29 cellular contexts compared by ENCODE assay signal in genomic region chr7:4438723-4439245, GRCh38.
"Had no signal": no experiment of that assay in that cellular context is flagged by ENCODE, and none has a peak within 500 bp of the region (broad histone marks: within the 10 kb centered on the region; RNA-seq: fewer than 3 reads in every experiment).

No MANE protein-coding gene starts in this region.

- FAIRE-seq: pancreas, small intestine had no signal

- H3K9me3 Mint-ChIP-seq: natural killer cell treated with Interleukin-12 subunit alpha and Interleukin-12 subunit beta and Interleukin-15 and Interleukin-18, amount 100 ng/mL, for 72 hours; neural crest cell; stimulated activated effector memory CD8-positive, alpha-beta T cell treated with anti-CD3 and anti-CD28 coated beads, Interleukin-12 subunit alpha, Interleukin-12 subunit beta, amount 100 ng/mL, for 72 hours; stimulated activated naive B cell treated with anti-CD40 and anti-IgM and Interleukin-4, amounts not matched to agents 10 μg/mL and 1 μg/mL and 100 μg/mL, for 72 hours had no signal

- DNase-seq: naive thymus-derived CD8-positive, alpha-beta T cell; nephron progenitor cell; nucleus accumbens; pancreas; posterior cingulate gyrus; psoas muscle; right cardiac atrium; right lobe of liver; sigmoid colon; small intestine; stimulated activated CD4-positive, alpha-beta T cell treated with anti-CD3 and anti-CD28 coated beads, Interleukin-15, amount 100 ng/mL, for 24 hours; stimulated activated CD4-positive, alpha-beta T cell treated with anti-CD3 and anti-CD28 coated beads, Interleukin-2, amount 100 ng/mL, for 24 hours; stimulated activated CD4-positive, alpha-beta T cell treated with anti-CD3 and anti-CD28 coated beads, Interleukin-2, amount 100 ng/mL, for 48 hours; stimulated activated CD4-positive, alpha-beta T cell treated with anti-CD3 and anti-CD28 coated beads, Interleukin-4, amount 100 ng/mL, for 24 hours; stimulated activated naive B cell treated with anti-CD40 and anti-IgM and Interleukin-4, amounts not matched to agents 10 μg/mL and 1 μg/mL and 100 μg/mL, for 72 hours; stimulated activated naive CD4-positive, alpha-beta T cell treated with Interleukin-2 at 50 U/mL for 16 hours; stomach; thyroid gland; trophoblast cell; upper lobe of right lung; uterus had no signal

- ATAC-seq: naive thymus-derived CD8-positive, alpha-beta T cell; natural killer cell treated with Interleukin-12 subunit alpha and Interleukin-12 subunit beta and Interleukin-15 and Interleukin-18, amount 100 ng/mL, for 72 hours; pancreas; psoas muscle; right cardiac atrium; right lobe of liver; stimulated activated effector memory CD8-positive, alpha-beta T cell treated with anti-CD3 and anti-CD28 coated beads, Interleukin-12 subunit alpha, Interleukin-12 subunit beta, amount 100 ng/mL, for 72 hours; stimulated activated naive B cell treated with anti-CD40 and anti-IgM and Interleukin-4, amounts not matched to agents 10 μg/mL and 1 μg/mL and 100 μg/mL, for 72 hours; upper lobe of right lung had no signal

- H3K27ac Mint-ChIP-seq: naive thymus-derived CD8-positive, alpha-beta T cell; natural killer cell treated with Interleukin-12 subunit alpha and Interleukin-12 subunit beta and Interleukin-15 and Interleukin-18, amount 100 ng/mL, for 72 hours; nephron progenitor cell; progenitor cell of endocrine pancreas; stimulated activated effector memory CD8-positive, alpha-beta T cell treated with anti-CD3 and anti-CD28 coated beads, Interleukin-12 subunit alpha, Interleukin-12 subunit beta, amount 100 ng/mL, for 72 hours; stimulated activated naive B cell treated with anti-CD40 and anti-IgM and Interleukin-4, amounts not matched to agents 10 μg/mL and 1 μg/mL and 100 μg/mL, for 72 hours; stimulated activated naive CD8-positive, alpha-beta T cell treated with anti-CD3 and anti-CD28 coated beads, Interleukin-15, Interleukin-2, amounts not matched to agents 100 ng/mL and 50 ng/mL, for 24 hours had no signal

- H3K27me3 ChIP-seq: neutrophil, pancreas, right lobe of liver, sigmoid colon, thyroid gland, tibial nerve, upper lobe of right lung, uterus had no signal

- H3K4me1 Mint-ChIP-seq: naive thymus-derived CD8-positive, alpha-beta T cell; nephron progenitor cell; stimulated activated effector memory CD8-positive, alpha-beta T cell treated with anti-CD3 and anti-CD28 coated beads, Interleukin-12 subunit alpha, Interleukin-12 subunit beta, amount 100 ng/mL, for 72 hours; stimulated activated naive B cell treated with anti-CD40 and anti-IgM and Interleukin-4, amounts not matched to agents 10 μg/mL and 1 μg/mL and 100 μg/mL, for 72 hours had no signal

- H3K4me1 ChIP-seq: psoas muscle, right lobe of liver, sigmoid colon, thyroid gland, tibial nerve, upper lobe of right lung, uterus had no signal

- H3K36me3 ChIP-seq: neutrophil, pancreas, right lobe of liver, sigmoid colon, stomach, thoracic aorta, thyroid gland, tibial nerve, upper lobe of right lung, uterus had no signal

- H3K27me3 Mint-ChIP-seq: progenitor cell of endocrine pancreas had no signal

- H3K9me3 ChIP-seq: neutrophil, pancreas, psoas muscle, right lobe of liver, sigmoid colon, stomach, thoracic aorta, thyroid gland, tibial nerve, upper lobe of right lung, uterus had no signal

- H3K4me3 Mint-ChIP-seq: naive thymus-derived CD8-positive, alpha-beta T cell; natural killer cell treated with Interleukin-12 subunit alpha and Interleukin-12 subunit beta and Interleukin-15 and Interleukin-18, amount 100 ng/mL, for 72 hours; nephron progenitor cell; neural crest cell; stimulated activated effector memory CD8-positive, alpha-beta T cell treated with anti-CD3 and anti-CD28 coated beads, Interleukin-12 subunit alpha, Interleukin-12 subunit beta, amount 100 ng/mL, for 72 hours; stimulated activated naive B cell treated with anti-CD40 and anti-IgM and Interleukin-4, amounts not matched to agents 10 μg/mL and 1 μg/mL and 100 μg/mL, for 72 hours; stimulated activated naive CD8-positive, alpha-beta T cell treated with anti-CD3 and anti-CD28 coated beads, Interleukin-15, Interleukin-2, amounts not matched to agents 100 ng/mL and 50 ng/mL, for 24 hours had no signal

- H3K27ac ChIP-seq: neutrophil, pancreas, psoas muscle, right lobe of liver, sigmoid colon, stomach, thoracic aorta, thyroid gland, tibial nerve, upper lobe of right lung, uterus had no signal

- H3K36me3 Mint-ChIP-seq: naive thymus-derived CD8-positive, alpha-beta T cell; natural killer cell treated with Interleukin-12 subunit alpha and Interleukin-12 subunit beta and Interleukin-15 and Interleukin-18, amount 100 ng/mL, for 72 hours; stimulated activated effector memory CD8-positive, alpha-beta T cell treated with anti-CD3 and anti-CD28 coated beads, Interleukin-12 subunit alpha, Interleukin-12 subunit beta, amount 100 ng/mL, for 72 hours; stimulated activated naive B cell treated with anti-CD40 and anti-IgM and Interleukin-4, amounts not matched to agents 10 μg/mL and 1 μg/mL and 100 μg/mL, for 72 hours had no signal

- H3K4me3 ChIP-seq: pancreas, psoas muscle, right lobe of liver, sigmoid colon, stomach, thoracic aorta, thyroid gland, tibial nerve, upper lobe of right lung, uterus had no signal
